In genomic region chr12:49887091-49887490, GRCh38 we compare ENCODE assay signal across 25 cellular contexts. TPM values are rescaled to one million over a fixed set of nuclear protein-coding genes. Genes with fewer than 3 reads are reported as not detected.
"Had no signal": no experiment of that assay in that cellular context is flagged by ENCODE, and none has a peak within 500 bp of the region (broad histone marks: within the 10 kb centered on the region; RNA-seq: fewer than 3 reads in every experiment).

No MANE protein-coding gene starts in this region.

- H3K27me3 ChIP-seq: upper lobe of left lung, uterus had no signal

- DNase-seq: effector CD8-positive, alpha-beta T cell; hippocampal formation; natural killer cell; occipital lobe; psoas muscle; retina; stimulated activated CD4-positive, alpha-beta T cell treated with anti-CD3 and anti-CD28 coated beads, Interleukin-2, amount 100 ng/mL, for 24 hours; stimulated activated naive CD4-positive, alpha-beta T cell; stomach; substantia nigra; upper lobe of left lung; uterus had no signal

- H3K36me3 ChIP-seq: heart left ventricle, left lung, lower lobe of right lung, stomach, upper lobe of left lung, uterus had no signal

- ATAC-seq: esophagus mucosa, heart left ventricle, left lung, lower lobe of right lung, natural killer cell, psoas muscle, sciatic nerve had no signal

- H2AFZ ChIP-seq: parathyroid adenoma had no signal

- H3K4me3 ChIP-seq: coronary artery, heart left ventricle, left lung, lower lobe of right lung, psoas muscle, skin epidermis, stomach, upper lobe of left lung, uterus had no signal

- H3K27ac ChIP-seq: coronary artery, heart left ventricle, left lung, lower lobe of right lung, parathyroid adenoma, psoas muscle, skin epidermis, upper lobe of left lung, uterus had no signal

- H3K9me3 ChIP-seq: heart left ventricle, left lung, lower lobe of right lung, psoas muscle, stomach, upper lobe of left lung, uterus had no signal

- H3K4me1 ChIP-seq: heart left ventricle, left lung, lower lobe of right lung, psoas muscle, upper lobe of left lung, uterus had no signal

- FAIRE-seq: endometrium, frontal cortex, islet of Langerhans had no signal

- H3K9ac ChIP-seq: parathyroid adenoma had no signal

- H3K79me2 ChIP-seq: parathyroid adenoma had no signal

RNA-seq across cellular contexts. Expression of gene FAIM2, which starts 16.6 kb away (rescaled TPM):
- total RNA-seq: dermis microvascular lymphatic vessel endothelial cell, glomerular endothelial cell had no signal
